21 cellular contexts compared by ENCODE assay signal in the genomic region with DNA sequence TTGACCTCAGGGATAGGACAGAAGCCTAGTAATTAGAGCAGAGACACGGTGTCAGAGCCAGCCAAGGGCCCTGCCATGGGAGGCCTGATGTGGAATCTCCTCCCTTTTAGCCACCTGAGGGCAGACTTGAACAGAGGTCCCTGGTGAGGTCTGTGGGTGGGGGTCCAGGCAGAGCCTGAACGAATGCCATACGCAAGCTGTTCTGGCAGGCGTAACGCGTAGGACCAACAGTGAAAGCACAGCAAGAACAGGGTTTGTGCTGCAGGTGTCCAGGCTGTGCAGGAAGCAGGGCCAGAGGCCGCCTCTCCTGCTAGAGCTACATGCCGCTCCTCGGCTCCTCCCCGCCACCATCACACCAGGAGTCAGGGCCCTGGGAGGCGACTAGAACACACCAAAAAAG.
DNase-seq lines count a peak whose midpoint lies in the region; ATAC-seq, FAIRE-seq and TF ChIP-seq lines count a peak whose summit lies in the region.
"Had no signal": no experiment of that assay in that cellular context is flagged by ENCODE, and none has a peak within 500 bp of the region (broad histone marks: within the 10 kb centered on the region; RNA-seq: fewer than 3 reads in every experiment).

No MANE protein-coding gene starts in this region.

- H3K36me3 ChIP-seq in H7 (replicated peaks; ENCODE audit: control insufficient read depth, insufficient read depth, low read length) = no peaks in the 10 kb centered on the region
- no peaks in the 10 kb centered on the region for H3K36me3 ChIP-seq in MM.1S (replicated peaks; ENCODE audit: insufficient read depth, low read length)
- no peaks in the 10 kb centered on the region for H3K36me3 ChIP-seq in K562 (ENCODE audit: control insufficient read depth, insufficient read depth, low read length)
- no peaks in the 10 kb centered on the region for H3K36me3 ChIP-seq in mesenchymal stem cell (ENCODE audit: control insufficient read depth in 1 of 2, insufficient read depth in 2 of 2, low read depth in 1 of 2, low read length in 2 of 2)
- H3K36me3 ChIP-seq: BLaER1 had no signal

- peak overlapping the region; percentile 57 for H4K8ac ChIP-seq in mesenchymal stem cell (ENCODE audit: low read length)

- H3K14ac ChIP-seq in mesenchymal stem cell (ENCODE audit: low read length in 2 of 2) = no peak overlapping the region

- CTCF ChIA-PET in K562 (lab: Yijun Ruan, JAX; ENCODE audit: low intra/inter-chr PET ratio) = no interaction called here

- H4K91ac ChIP-seq in mesenchymal stem cell (ENCODE audit: low read length) = peak overlapping the region; percentile 61

- H3K79me2 ChIP-seq in MM.1S (ENCODE audit: low read length) (no peaks in the 10 kb centered on the region), K562 (ENCODE audit: control insufficient read depth, insufficient read depth, low read length) (no peaks in the 10 kb centered on the region)

- H2BK15ac ChIP-seq in mesenchymal stem cell (ENCODE audit: low read depth, poor library complexity, severe bottlenecking) = no peak overlapping the region

- no peak overlapping the region for H3K23ac ChIP-seq in mesenchymal stem cell (ENCODE audit: low read length in 2 of 2)

- H3K4me1 ChIP-seq in MM.1S (ENCODE audit: low read length) (peaks cover 35% of the 10 kb centered on the region), K562 (replicated peaks in 1 of 2; ENCODE audit: control insufficient read depth in 2 of 2, insufficient read depth in 2 of 2, low read length in 2 of 2) (no peaks in the 10 kb centered on the region), mesenchymal stem cell (ENCODE audit: control insufficient read depth, insufficient read depth, low read depth, low read length) (peaks cover 11% of the 10 kb centered on the region)
- H3K4me1 ChIP-seq: A549 had no signal

- TF ChIP-seq EP300 in K562 (IDR thresholded peaks at IDR 0.05; ENCODE audit: low read length) = no peak

- 0 out of 3 replicates have a peak, but pooled peaks have one; percentile 34 for ATAC-seq in K562
- no peak for ATAC-seq in HG02798 (IDR thresholded peaks at IDR 0.05; ENCODE audit: poor library complexity, unreplicated experiment)

- no peaks in the 10 kb centered on the region for H3K9me3 ChIP-seq in MM.1S (replicated peaks; ENCODE audit: insufficient read depth, low read length)
- H3K9me3 ChIP-seq in K562 (replicated peaks; ENCODE audit: control insufficient read depth, insufficient read depth, low read depth, low read length) = no peaks in the 10 kb centered on the region
- no peaks in the 10 kb centered on the region for H3K9me3 ChIP-seq in mesenchymal stem cell (ENCODE audit: control insufficient read depth, low read length)
- H3K9me3 ChIP-seq: A549, BLaER1 had no signal

- H2AFZ ChIP-seq in MM.1S (ENCODE audit: low read length) = peak overlapping the region; percentile 59; the same call in 1 of the 2 replicates
- H2AFZ ChIP-seq in K562 (ENCODE audit: low read depth, low read length) = no peak overlapping the region
- H2AFZ ChIP-seq in mesenchymal stem cell (ENCODE audit: low read depth, low read length) = no peak overlapping the region

- H2BK120ac ChIP-seq in mesenchymal stem cell (ENCODE audit: low read depth, low read length) = no peak overlapping the region

- in situ Hi-C loops in K562 (cut with MboI) = no loop called here

- 4% methylated on average over 11 of the region's 11 CpGs for WGBS in K562 (ENCODE audit: insufficient coverage, low coverage, missing lambda C conversion rate)
- 96% methylated on average over 11 of the region's 11 CpGs for WGBS in mesenchymal stem cell

- H3K27ac ChIP-seq in MM.1S (ENCODE audit: low read length) = peak overlapping the region; percentile 97
- H3K27ac ChIP-seq in K562 (ENCODE audit: extremely low read depth, low read depth, low read length) = no peak overlapping the region
- no peak overlapping the region for H3K27ac ChIP-seq in mesenchymal stem cell (ENCODE audit: low read length, poor library complexity, severe bottlenecking)
- H3K27ac ChIP-seq: A549, BLaER1, RWPE1 had no signal

- H3F3A ChIP-seq in MM.1S (ENCODE audit: insufficient read depth, low read length) = peaks cover 24% of the 10 kb centered on the region

- TF ChIP-seq CTCF in MM.1S (IDR thresholded peaks at IDR 0.05; ENCODE audit: low read length) (peak; percentile 21), K562 (IDR thresholded peaks at IDR 0.05 in 2 of 3, conservative IDR thresholded peaks at IDR 0.05 in 1 of 3; ENCODE audit: insufficient read depth in 2 of 3, low read depth in 1 of 3, low read length in 3 of 3) (no peak)

- no peak for TF ChIP-seq RAD21 in K562 (CRISPR knock-in tag; conservative IDR thresholded peaks at IDR 0.05 in 1 of 2, IDR thresholded peaks at IDR 0.05 in 1 of 2)

- no peak overlapping the region for H2AK5ac ChIP-seq in mesenchymal stem cell (ENCODE audit: low read length, severe bottlenecking)

- H3K4me3 ChIP-seq in H7 (ENCODE audit: insufficient read depth, low read depth, low read length) = no peak overlapping the region
- no peak overlapping the region for H3K4me3 ChIP-seq in MM.1S (ENCODE audit: low read length)
- H3K4me3 ChIP-seq in K562 = no peak overlapping the region
- H3K4me3 ChIP-seq in mesenchymal stem cell (ENCODE audit: insufficient read depth in 1 of 2, low read depth in 1 of 2, low read length in 2 of 2) = no peak overlapping the region
- H3K4me3 ChIP-seq: A549, BLaER1 had no signal

- H2BK12ac ChIP-seq in mesenchymal stem cell (ENCODE audit: low read length in 2 of 2) = peak overlapping the region in 1 of 2 experiments; percentile 80

- no peaks in the 10 kb centered on the region for H3K79me1 ChIP-seq in mesenchymal stem cell (replicated peaks; ENCODE audit: low read length, poor library complexity, severe bottlenecking)

- H4K20me1 ChIP-seq in MM.1S (ENCODE audit: insufficient read depth, low read length) (no peaks in the 10 kb centered on the region), K562 (replicated peaks; ENCODE audit: control insufficient read depth, insufficient read depth, low read length) (no peaks in the 10 kb centered on the region; the same call in 1 of the 2 replicates)
- H4K20me1 ChIP-seq: BLaER1 had no signal

- no peak for FAIRE-seq in K562 (lab: Jason Lieb, UNC)
- FAIRE-seq: A549 had no signal

- no peaks in the 10 kb centered on the region for H3K9me1 ChIP-seq in K562 (ENCODE audit: control insufficient read depth, insufficient read depth, low read length)

- no peaks in the 10 kb centered on the region for H3K27me3 ChIP-seq in H7 (ENCODE audit: control insufficient read depth, insufficient read depth, low read length)
- no peaks in the 10 kb centered on the region for H3K27me3 ChIP-seq in MM.1S (replicated peaks; ENCODE audit: insufficient read depth, low read length)
- peaks cover 35 to 50% of the 10 kb centered on the region in 2 experiments for H3K27me3 ChIP-seq in K562 (ENCODE audit: control insufficient read depth in 2 of 2, insufficient read depth in 2 of 2, low read length in 2 of 2)
- no peaks in the 10 kb centered on the region for H3K27me3 ChIP-seq in mesenchymal stem cell (ENCODE audit: control insufficient read depth in 1 of 2, insufficient read depth in 1 of 2, low read length in 2 of 2)
- H3K27me3 ChIP-seq: BLaER1 had no signal

- no peak overlapping the region for H3K4ac ChIP-seq in mesenchymal stem cell (ENCODE audit: low read depth in 1 of 2, low read length in 2 of 2)

- peak; percentile 74 for DNase-seq in H7
- peak; percentile 54 for DNase-seq in MM.1S
- no peak for DNase-seq in K562 (ENCODE audit: extremely low read depth in 1 of 4, low spot score in 3 of 4)
- no peak for DNase-seq in mesenchymal stem cell
- no peak for DNase-seq in stimulated activated CD4-positive, alpha-beta T cell treated with anti-CD3 and anti-CD28 coated beads, Interleukin-1b, Interleukin-23, amount 100 ng/mL, for 48 hours
- no peak for DNase-seq in posterior vena cava (ENCODE audit: low spot score)
- no peak for DNase-seq in activated CD4-positive, alpha-beta T cell treated with anti-CD3 and anti-CD28 coated beads, Interleukin-2, amount 50 U/mL, for 48 hours
- DNase-seq: CD4-positive, alpha-beta memory T cell; DMS153; GDM1; NCI-H1092 treated with DMSO at 0.1 percent for 48 hours; NCI-H1694; NCI-H2081 treated with DMSO at 0.1 percent for 48 hours; NCI-H446 treated with DMSO at 0.1 percent for 48 hours; NCI-H748 treated with DMSO at 0.1 percent for 48 hours; SIG-M5; SW 1271 had no signal

- peak overlapping the region; percentile 80 for H3K4me2 ChIP-seq in MM.1S (ENCODE audit: low read depth, low read length)
- H3K4me2 ChIP-seq in K562 (ENCODE audit: insufficient read depth, low read length) = no peak overlapping the region
- no peak overlapping the region for H3K4me2 ChIP-seq in mesenchymal stem cell (ENCODE audit: low read length, poor library complexity, severe bottlenecking)
- H3K4me2 ChIP-seq: A549 had no signal

- POLR2A ChIA-PET in K562 (lab: Yijun Ruan, JAX) = interaction anchor here (0.5 to 0.9 kb wide), 3 partner anchors 11 to 304 kb away, joined by 3 read pairs; no protein-coding TSS in a partner anchor

- H3K18ac ChIP-seq in mesenchymal stem cell (ENCODE audit: low read depth in 1 of 2, low read length in 2 of 2) = no peak overlapping the region

- intact Hi-C loops in K562 (cut with micrococcal nuclease) (no loop called here), posterior vena cava (cut with DNase I) (no loop called here)

- peak overlapping the region; percentile 62 for H3K9ac ChIP-seq in MM.1S (ENCODE audit: low read length)
- H3K9ac ChIP-seq in K562 (ENCODE audit: insufficient read depth in 1 of 2, low read depth in 2 of 2, low read length in 2 of 2) = no peak overlapping the region
- H3K9ac ChIP-seq in mesenchymal stem cell (ENCODE audit: low read length) = no peak overlapping the region
- H3K9ac ChIP-seq: BLaER1 had no signal

- H3K9me2 ChIP-seq in MM.1S (replicated peaks; ENCODE audit: insufficient read depth, low read length) = no peaks in the 10 kb centered on the region

- no TSS peak for BruUV-seq in K562 (replicated peaks; lab: Mats Ljungman, UMichigan)

- no peak for TF ChIP-seq POLR2A in K562 (conservative IDR thresholded peaks at IDR 0.05)

- no peak overlapping the region for H2BK5ac ChIP-seq in mesenchymal stem cell (ENCODE audit: low read depth, low read length, poor library complexity, severe bottlenecking)

TF ChIP-seq in K562, 482 proteins besides CTCF, POLR2A, EP300 and RAD21 (continues in another document):
- TF ChIP-seq TCF3 (CRISPR knock-in tag; IDR thresholded peaks at IDR 0.05) (no peak), BHLHE40 (IDR thresholded peaks at IDR 0.05; ENCODE audit: low read length) (no peak)

Comparison
In these comparisons a context has a peak if more than half of its experiments do, and no peak if none do; other contexts are left out.
1. DNase-seq: peak in H7 (single experiment) and MM.1S (single experiment); none in K562 (0 of 4), mesenchymal stem cell (single experiment), stimulated activated CD4-positive, alpha-beta T cell treated with anti-CD3 and anti-CD28 coated beads, Interleukin-1b, Interleukin-23, amount 100 ng/mL, for 48 hours (single experiment), posterior vena cava (single experiment) and activated CD4-positive, alpha-beta T cell treated with anti-CD3 and anti-CD28 coated beads, Interleukin-2, amount 50 U/mL, for 48 hours (0 of 2).